In genomic region chr12:56061982-56062381, GRCh38 we compare ENCODE assay signal across 20 cellular contexts. TPM values are rescaled to one million over a fixed set of nuclear protein-coding genes. Genes with fewer than 3 reads are reported as not detected.
A peak's percentile ranks its signal among the peaks of the same experiment; 100 is the strongest.
DNase-seq lines count a peak whose midpoint lies in the region; ATAC-seq and TF ChIP-seq lines count a peak whose summit lies in the region.
"Had no signal": no experiment of that assay in that cellular context is flagged by ENCODE, and none has a peak within 500 bp of the region (broad histone marks: within the 10 kb centered on the region; RNA-seq: fewer than 3 reads in every experiment).

No MANE protein-coding gene starts in this region.

- TF ChIP-seq CTCF in HFFc6 (IDR thresholded peaks at IDR 0.05) (no peak), retinal pigment epithelial cell (conservative IDR thresholded peaks at IDR 0.05; ENCODE audit: low read depth, low read length) (no peak)

- H3K27me3 ChIP-seq in SJSA1 (replicated peaks): no peaks in the 10 kb centered on the region
- H3K27me3 ChIP-seq: MG63 had no signal

- peaks cover 18% of the 10 kb centered on the region for H3K4me1 ChIP-seq in SJSA1 (replicated peaks)
- H3K4me1 ChIP-seq: HAP-1 had no signal

- no peak overlapping the region; the same call in 1 of the 2 replicates for H3K27ac ChIP-seq in SJSA1
- H3K27ac ChIP-seq: A549, KMS-11 had no signal

- no peaks in the 10 kb centered on the region for H3K36me3 ChIP-seq in SJSA1
- H3K36me3 ChIP-seq: HAP-1, MG63 had no signal

- H3K27me3 Mint-ChIP-seq in HFFc6 (ENCODE audit: insufficient read depth): no peaks in the 10 kb centered on the region

- ATAC-seq in HG02759 (IDR thresholded peaks at IDR 0.05; ENCODE audit: unreplicated experiment): no peak
- ATAC-seq: A549 had no signal

- H3K4me1 Mint-ChIP-seq in HFFc6 (ENCODE audit: low read depth): peaks cover 30% of the 10 kb centered on the region
- H3K4me1 Mint-ChIP-seq: B cell, CD14-positive monocyte had no signal

- DNase-seq in HFFc6 (no peak), SJSA1 (ENCODE audit: low read depth in 1 of 2, low spot score in 2 of 2) (peak; percentile 63 to 73), islet precursor cell (peak; percentile 64), retinal pigment epithelial cell (ENCODE audit: low read depth) (peak; percentile 15), DMS79 (lab: John Stamatoyannopoulos, UW) (no peak), midbrain (lab: John Stamatoyannopoulos, UW) (no peak)
- DNase-seq: DMS79 treated with DMSO at 0.1 percent for 48 hours, MG63, NCI-H1417 treated with DMSO at 0.1 percent for 48 hours, NCI-H187, NCI-H446, NCI-H526, OCI-M1, Right ventricle myocardium superior had no signal

- no peaks in the 10 kb centered on the region; the same call in 1 of the 2 replicates for H3K9me3 Mint-ChIP-seq in HFFc6

- no peaks in the 10 kb centered on the region for H3K9me3 ChIP-seq in SJSA1 (replicated peaks)
- H3K9me3 ChIP-seq: A549, HAP-1, MG63 had no signal

- H3K36me3 Mint-ChIP-seq in HFFc6 (ENCODE audit: low read depth): no peaks in the 10 kb centered on the region
- H3K36me3 Mint-ChIP-seq: CD14-positive monocyte had no signal

- H3K4me3 Mint-ChIP-seq in HFFc6: no peak overlapping the region
- H3K4me3 Mint-ChIP-seq: B cell, CD14-positive monocyte had no signal

- H3K4me3 ChIP-seq in SJSA1 (no peak overlapping the region), retinal pigment epithelial cell (ENCODE audit: low read length) (no peak overlapping the region)
- H3K4me3 ChIP-seq: A549, HAP-1, MG63 had no signal

- 0 out of 2 replicates have a peak overlapping the region, but pooled peaks have one; percentile 34 for H3K27ac Mint-ChIP-seq in HFFc6
- H3K27ac Mint-ChIP-seq: B cell, CD14-positive monocyte had no signal

RNA-seq across cellular contexts. Expression of gene ERBB3, which starts 18.0 kb away (rescaled TPM):
- 1 to 10 TPM; 1.0 to 2.5 (median 1.8) TPM for total RNA-seq in HFFc6 (2021; fragmentation: NEBNext Ultra II Directional; extraction: Animal tissue kit (Norgen Biotek cat#: 25700))
- total RNA-seq in SJSA1 (2014; rRNA removed; shearing (Covaris generic)): not detected in 2 replicates
- total RNA-seq: B cell had no signal

RNA-seq across cellular contexts. Expression of gene RPS26, which starts 20.3 kb away (rescaled TPM):
- 100 to 1,000 TPM in 1 of 6 experiments, 10 to 100 TPM in 5; 40.7 to 151 (median 52.1) TPM for total RNA-seq in HFFc6 (2021; fragmentation: NEBNext Ultra II Directional; extraction: Animal tissue kit (Norgen Biotek cat#: 25700))
- total RNA-seq in SJSA1 (2014; rRNA removed; shearing (Covaris generic)): 622 and 1,406 TPM in 2 replicates

RNA-seq across cellular contexts. Expression of gene IKZF4, which starts 41.1 kb away (rescaled TPM):
- 1 to 10 TPM; 5.2 to 7.2 (median 5.9) TPM for total RNA-seq in HFFc6 (2021; fragmentation: NEBNext Ultra II Directional; extraction: Animal tissue kit (Norgen Biotek cat#: 25700))
- 0.34 and 1.1 TPM in 2 replicates for total RNA-seq in SJSA1 (2014; rRNA removed; shearing (Covaris generic))

RNA-seq across cellular contexts. Expression of gene PA2G4, which starts 42.4 kb away (rescaled TPM):
- 100 to 1,000 TPM; 144 to 190 (median 177) TPM for total RNA-seq in HFFc6 (2021; fragmentation: NEBNext Ultra II Directional; extraction: Animal tissue kit (Norgen Biotek cat#: 25700))
- total RNA-seq in SJSA1 (2014; rRNA removed; shearing (Covaris generic)): 204 and 249 TPM in 2 replicates

RNA-seq across cellular contexts. Expression of gene RPL41, which starts 54.5 kb away (rescaled TPM):
- total RNA-seq in HFFc6 (2021; fragmentation: NEBNext Ultra II Directional; extraction: Animal tissue kit (Norgen Biotek cat#: 25700)): 1,000 to 10,000 TPM; 2,722 to 3,464 (median 3,292) TPM
- 1,215 and 2,760 TPM in 2 replicates for total RNA-seq in SJSA1 (2014; rRNA removed; shearing (Covaris generic))

Comparison
In these comparisons a context has a peak if more than half of its experiments do, and no peak if none do; other contexts are left out.
1. DNase-seq: peak in SJSA1 (2 of 2), islet precursor cell (single experiment) and retinal pigment epithelial cell (single experiment); none in HFFc6 (single experiment), DMS79 (single experiment) and midbrain (single experiment).